ENCODE assay signal across 1 cellular context in the genomic region with DNA sequence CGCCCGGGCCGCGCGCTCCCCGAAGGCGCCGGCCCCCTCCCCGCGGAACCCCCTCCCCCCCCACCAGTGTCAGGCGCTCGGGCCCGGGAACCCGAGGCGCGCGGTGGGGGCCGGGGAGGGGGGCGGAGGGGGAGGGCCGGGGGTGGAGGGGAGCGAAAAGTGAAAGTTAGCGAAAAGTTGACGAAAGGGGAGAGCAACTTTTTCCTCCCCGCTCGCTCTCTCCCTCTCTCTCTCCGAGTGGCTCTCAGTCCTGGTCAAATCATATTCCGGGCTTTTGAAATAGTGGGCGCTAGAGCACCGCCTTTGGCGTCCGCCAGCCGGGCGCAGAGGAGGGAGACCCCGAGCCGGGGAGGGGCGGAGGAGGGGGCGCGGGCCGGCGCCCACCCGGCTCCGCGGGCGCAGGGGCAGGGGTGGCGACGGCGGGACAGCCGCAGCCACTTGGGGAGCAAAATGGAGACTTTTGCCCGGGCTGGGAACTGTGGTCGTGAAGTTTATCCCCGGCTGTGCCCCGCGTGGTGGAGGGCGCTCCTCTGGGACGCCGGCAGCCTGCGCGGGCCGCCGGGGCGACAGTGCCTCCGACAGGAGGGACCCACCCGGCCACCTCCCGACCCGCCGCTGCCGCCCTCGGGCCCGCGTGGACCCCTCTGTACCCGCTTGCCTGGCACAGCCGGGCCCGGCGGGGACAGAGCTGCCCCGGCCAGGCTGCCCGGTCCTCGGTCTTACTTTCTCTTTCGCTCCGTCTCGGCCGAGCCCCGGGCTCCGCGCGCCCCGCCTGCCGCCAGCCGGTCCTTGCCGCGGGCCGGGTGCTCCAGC.
TF ChIP-seq lines count a peak whose summit lies in the region.

No MANE protein-coding gene starts in this region.

TF ChIP-seq in HepG2, 621 proteins besides CTCF, POLR2A, EP300 and RAD21 (continued from another document):
- TF ChIP-seq, protein P1, sequence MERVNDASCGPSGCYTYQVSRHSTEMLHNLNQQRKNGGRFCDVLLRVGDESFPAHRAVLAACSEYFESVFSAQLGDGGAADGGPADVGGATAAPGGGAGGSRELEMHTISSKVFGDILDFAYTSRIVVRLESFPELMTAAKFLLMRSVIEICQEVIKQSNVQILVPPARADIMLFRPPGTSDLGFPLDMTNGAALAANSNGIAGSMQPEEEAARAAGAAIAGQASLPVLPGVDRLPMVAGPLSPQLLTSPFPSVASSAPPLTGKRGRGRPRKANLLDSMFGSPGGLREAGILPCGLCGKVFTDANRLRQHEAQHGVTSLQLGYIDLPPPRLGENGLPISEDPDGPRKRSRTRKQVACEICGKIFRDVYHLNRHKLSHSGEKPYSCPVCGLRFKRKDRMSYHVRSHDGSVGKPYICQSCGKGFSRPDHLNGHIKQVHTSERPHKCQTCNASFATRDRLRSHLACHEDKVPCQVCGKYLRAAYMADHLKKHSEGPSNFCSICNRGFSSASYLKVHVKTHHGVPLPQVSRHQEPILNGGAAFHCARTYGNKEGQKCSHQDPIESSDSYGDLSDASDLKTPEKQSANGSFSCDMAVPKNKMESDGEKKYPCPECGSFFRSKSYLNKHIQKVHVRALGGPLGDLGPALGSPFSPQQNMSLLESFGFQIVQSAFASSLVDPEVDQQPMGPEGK (CRISPR knock-in tag; IDR thresholded peaks at IDR 0.05) = 0 out of 2 replicates have a peak, but pooled peaks have one; percentile 32
- TF ChIP-seq SIN3A (IDR thresholded peaks at IDR 0.05; ENCODE audit: borderline replicate concordance, low read depth, low read length) (no peak), ZNF251 (CRISPR knock-in tag; IDR thresholded peaks at IDR 0.05) (no peak), ZBTB7A (CRISPR knock-in tag; IDR thresholded peaks at IDR 0.05) (peak; percentile 66), TBL1XR1 (IDR thresholded peaks at IDR 0.05; ENCODE audit: borderline replicate concordance, low read length, partially characterized antibody) (no peak), STAT5B (CRISPR knock-in tag; IDR thresholded peaks at IDR 0.05) (no peak), MAFF (IDR thresholded peaks at IDR 0.05; ENCODE audit: low read depth, low read length) (no peak), ZMYM4 (CRISPR knock-in tag; IDR thresholded peaks at IDR 0.05) (no peak), CBX2 (IDR thresholded peaks at IDR 0.05; ENCODE audit: low read depth, low read length) (no peak), CBX2 (CRISPR knock-in tag; IDR thresholded peaks at IDR 0.05; ENCODE audit: low read depth) (no peak), JUNB (CRISPR knock-in tag; IDR thresholded peaks at IDR 0.05; ENCODE audit: borderline replicate concordance) (no peak), BRCA1 (CRISPR knock-in tag; IDR thresholded peaks at IDR 0.05) (no peak), KAT7 (CRISPR knock-in tag; IDR thresholded peaks at IDR 0.05; ENCODE audit: borderline replicate concordance) (no peak), TRIM24 (CRISPR knock-in tag; IDR thresholded peaks at IDR 0.05) (no peak), MED13 (CRISPR knock-in tag; IDR thresholded peaks at IDR 0.05) (no peak), ZNF703 (CRISPR knock-in tag; IDR thresholded peaks at IDR 0.05; ENCODE audit: borderline replicate concordance) (no peak), NR2C2 (CRISPR knock-in tag; IDR thresholded peaks at IDR 0.05; ENCODE audit: borderline replicate concordance) (no peak), ZFAT (CRISPR knock-in tag; conservative IDR thresholded peaks at IDR 0.05) (no peak), NCOA2 (CRISPR knock-in tag; IDR thresholded peaks at IDR 0.05) (no peak), PCBP2 (optimal IDR thresholded peaks at IDR 0.05; ENCODE audit: low read depth, low read length, poor library complexity, severe bottlenecking) (no peak), KDM6A (CRISPR knock-in tag; IDR thresholded peaks at IDR 0.05; ENCODE audit: low read depth) (no peak), PITX1 (CRISPR knock-in tag; IDR thresholded peaks at IDR 0.05) (no peak), BORCS8-MEF2B (CRISPR knock-in tag; IDR thresholded peaks at IDR 0.05) (no peak), HOXA5 (CRISPR knock-in tag; IDR thresholded peaks at IDR 0.05) (no peak), U2AF2 (IDR thresholded peaks at IDR 0.05; ENCODE audit: low read depth, low read length) (no peak), ZNF12 (CRISPR knock-in tag; IDR thresholded peaks at IDR 0.05) (no peak), SETDB1 (CRISPR knock-in tag; IDR thresholded peaks at IDR 0.05; ENCODE audit: borderline replicate concordance) (no peak), RFXAP (CRISPR knock-in tag; IDR thresholded peaks at IDR 0.05; ENCODE audit: borderline replicate concordance) (no peak), ZNF550 (CRISPR knock-in tag; IDR thresholded peaks at IDR 0.05; ENCODE audit: borderline replicate concordance) (no peak), ZNF274 (CRISPR knock-in tag; IDR thresholded peaks at IDR 0.05) (no peak), ZNF510 (CRISPR knock-in tag; IDR thresholded peaks at IDR 0.05; ENCODE audit: low read depth) (no peak), SP140L (CRISPR knock-in tag; IDR thresholded peaks at IDR 0.05; ENCODE audit: borderline replicate concordance) (no peak)
- TF ChIP-seq, protein P2, sequence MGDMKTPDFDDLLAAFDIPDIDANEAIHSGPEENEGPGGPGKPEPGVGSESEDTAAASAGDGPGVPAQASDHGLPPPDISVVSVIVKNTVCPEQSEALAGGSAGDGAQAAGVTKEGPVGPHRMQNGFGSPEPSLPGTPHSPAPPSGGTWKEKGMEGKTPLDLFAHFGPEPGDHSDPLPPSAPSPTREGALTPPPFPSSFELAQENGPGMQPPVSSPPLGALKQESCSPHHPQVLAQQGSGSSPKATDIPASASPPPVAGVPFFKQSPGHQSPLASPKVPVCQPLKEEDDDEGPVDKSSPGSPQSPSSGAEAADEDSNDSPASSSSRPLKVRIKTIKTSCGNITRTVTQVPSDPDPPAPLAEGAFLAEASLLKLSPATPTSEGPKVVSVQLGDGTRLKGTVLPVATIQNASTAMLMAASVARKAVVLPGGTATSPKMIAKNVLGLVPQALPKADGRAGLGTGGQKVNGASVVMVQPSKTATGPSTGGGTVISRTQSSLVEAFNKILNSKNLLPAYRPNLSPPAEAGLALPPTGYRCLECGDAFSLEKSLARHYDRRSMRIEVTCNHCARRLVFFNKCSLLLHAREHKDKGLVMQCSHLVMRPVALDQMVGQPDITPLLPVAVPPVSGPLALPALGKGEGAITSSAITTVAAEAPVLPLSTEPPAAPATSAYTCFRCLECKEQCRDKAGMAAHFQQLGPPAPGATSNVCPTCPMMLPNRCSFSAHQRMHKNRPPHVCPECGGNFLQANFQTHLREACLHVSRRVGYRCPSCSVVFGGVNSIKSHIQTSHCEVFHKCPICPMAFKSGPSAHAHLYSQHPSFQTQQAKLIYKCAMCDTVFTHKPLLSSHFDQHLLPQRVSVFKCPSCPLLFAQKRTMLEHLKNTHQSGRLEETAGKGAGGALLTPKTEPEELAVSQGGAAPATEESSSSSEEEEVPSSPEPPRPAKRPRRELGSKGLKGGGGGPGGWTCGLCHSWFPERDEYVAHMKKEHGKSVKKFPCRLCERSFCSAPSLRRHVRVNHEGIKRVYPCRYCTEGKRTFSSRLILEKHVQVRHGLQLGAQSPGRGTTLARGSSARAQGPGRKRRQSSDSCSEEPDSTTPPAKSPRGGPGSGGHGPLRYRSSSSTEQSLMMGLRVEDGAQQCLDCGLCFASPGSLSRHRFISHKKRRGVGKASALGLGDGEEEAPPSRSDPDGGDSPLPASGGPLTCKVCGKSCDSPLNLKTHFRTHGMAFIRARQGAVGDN (CRISPR knock-in tag; IDR thresholded peaks at IDR 0.05) = peak; percentile 54
- TF ChIP-seq, protein P3, sequence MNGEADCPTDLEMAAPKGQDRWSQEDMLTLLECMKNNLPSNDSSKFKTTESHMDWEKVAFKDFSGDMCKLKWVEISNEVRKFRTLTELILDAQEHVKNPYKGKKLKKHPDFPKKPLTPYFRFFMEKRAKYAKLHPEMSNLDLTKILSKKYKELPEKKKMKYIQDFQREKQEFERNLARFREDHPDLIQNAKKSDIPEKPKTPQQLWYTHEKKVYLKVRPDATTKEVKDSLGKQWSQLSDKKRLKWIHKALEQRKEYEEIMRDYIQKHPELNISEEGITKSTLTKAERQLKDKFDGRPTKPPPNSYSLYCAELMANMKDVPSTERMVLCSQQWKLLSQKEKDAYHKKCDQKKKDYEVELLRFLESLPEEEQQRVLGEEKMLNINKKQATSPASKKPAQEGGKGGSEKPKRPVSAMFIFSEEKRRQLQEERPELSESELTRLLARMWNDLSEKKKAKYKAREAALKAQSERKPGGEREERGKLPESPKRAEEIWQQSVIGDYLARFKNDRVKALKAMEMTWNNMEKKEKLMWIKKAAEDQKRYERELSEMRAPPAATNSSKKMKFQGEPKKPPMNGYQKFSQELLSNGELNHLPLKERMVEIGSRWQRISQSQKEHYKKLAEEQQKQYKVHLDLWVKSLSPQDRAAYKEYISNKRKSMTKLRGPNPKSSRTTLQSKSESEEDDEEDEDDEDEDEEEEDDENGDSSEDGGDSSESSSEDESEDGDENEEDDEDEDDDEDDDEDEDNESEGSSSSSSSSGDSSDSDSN (CRISPR knock-in tag; IDR thresholded peaks at IDR 0.05) = peak; percentile 18; the same call in 1 of the 2 replicates
- TF ChIP-seq, protein P4, sequence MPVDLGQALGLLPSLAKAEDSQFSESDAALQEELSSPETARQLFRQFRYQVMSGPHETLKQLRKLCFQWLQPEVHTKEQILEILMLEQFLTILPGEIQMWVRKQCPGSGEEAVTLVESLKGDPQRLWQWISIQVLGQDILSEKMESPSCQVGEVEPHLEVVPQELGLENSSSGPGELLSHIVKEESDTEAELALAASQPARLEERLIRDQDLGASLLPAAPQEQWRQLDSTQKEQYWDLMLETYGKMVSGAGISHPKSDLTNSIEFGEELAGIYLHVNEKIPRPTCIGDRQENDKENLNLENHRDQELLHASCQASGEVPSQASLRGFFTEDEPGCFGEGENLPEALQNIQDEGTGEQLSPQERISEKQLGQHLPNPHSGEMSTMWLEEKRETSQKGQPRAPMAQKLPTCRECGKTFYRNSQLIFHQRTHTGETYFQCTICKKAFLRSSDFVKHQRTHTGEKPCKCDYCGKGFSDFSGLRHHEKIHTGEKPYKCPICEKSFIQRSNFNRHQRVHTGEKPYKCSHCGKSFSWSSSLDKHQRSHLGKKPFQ (CRISPR knock-in tag; IDR thresholded peaks at IDR 0.05; ENCODE audit: insufficient replicate concordance) = no peak
- TF ChIP-seq, protein P5, sequence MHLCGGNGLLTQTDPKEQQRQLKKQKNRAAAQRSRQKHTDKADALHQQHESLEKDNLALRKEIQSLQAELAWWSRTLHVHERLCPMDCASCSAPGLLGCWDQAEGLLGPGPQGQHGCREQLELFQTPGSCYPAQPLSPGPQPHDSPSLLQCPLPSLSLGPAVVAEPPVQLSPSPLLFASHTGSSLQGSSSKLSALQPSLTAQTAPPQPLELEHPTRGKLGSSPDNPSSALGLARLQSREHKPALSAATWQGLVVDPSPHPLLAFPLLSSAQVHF (CRISPR knock-in tag; IDR thresholded peaks at IDR 0.05) = no peak
- TF ChIP-seq, protein P6, sequence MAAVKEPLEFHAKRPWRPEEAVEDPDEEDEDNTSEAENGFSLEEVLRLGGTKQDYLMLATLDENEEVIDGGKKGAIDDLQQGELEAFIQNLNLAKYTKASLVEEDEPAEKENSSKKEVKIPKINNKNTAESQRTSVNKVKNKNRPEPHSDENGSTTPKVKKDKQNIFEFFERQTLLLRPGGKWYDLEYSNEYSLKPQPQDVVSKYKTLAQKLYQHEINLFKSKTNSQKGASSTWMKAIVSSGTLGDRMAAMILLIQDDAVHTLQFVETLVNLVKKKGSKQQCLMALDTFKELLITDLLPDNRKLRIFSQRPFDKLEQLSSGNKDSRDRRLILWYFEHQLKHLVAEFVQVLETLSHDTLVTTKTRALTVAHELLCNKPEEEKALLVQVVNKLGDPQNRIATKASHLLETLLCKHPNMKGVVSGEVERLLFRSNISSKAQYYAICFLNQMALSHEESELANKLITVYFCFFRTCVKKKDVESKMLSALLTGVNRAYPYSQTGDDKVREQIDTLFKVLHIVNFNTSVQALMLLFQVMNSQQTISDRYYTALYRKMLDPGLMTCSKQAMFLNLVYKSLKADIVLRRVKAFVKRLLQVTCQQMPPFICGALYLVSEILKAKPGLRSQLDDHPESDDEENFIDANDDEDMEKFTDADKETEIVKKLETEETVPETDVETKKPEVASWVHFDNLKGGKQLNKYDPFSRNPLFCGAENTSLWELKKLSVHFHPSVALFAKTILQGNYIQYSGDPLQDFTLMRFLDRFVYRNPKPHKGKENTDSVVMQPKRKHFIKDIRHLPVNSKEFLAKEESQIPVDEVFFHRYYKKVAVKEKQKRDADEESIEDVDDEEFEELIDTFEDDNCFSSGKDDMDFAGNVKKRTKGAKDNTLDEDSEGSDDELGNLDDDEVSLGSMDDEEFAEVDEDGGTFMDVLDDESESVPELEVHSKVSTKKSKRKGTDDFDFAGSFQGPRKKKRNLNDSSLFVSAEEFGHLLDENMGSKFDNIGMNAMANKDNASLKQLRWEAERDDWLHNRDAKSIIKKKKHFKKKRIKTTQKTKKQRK (IDR thresholded peaks at IDR 0.05; ENCODE audit: low read length) = no peak
- TF ChIP-seq, protein P7, sequence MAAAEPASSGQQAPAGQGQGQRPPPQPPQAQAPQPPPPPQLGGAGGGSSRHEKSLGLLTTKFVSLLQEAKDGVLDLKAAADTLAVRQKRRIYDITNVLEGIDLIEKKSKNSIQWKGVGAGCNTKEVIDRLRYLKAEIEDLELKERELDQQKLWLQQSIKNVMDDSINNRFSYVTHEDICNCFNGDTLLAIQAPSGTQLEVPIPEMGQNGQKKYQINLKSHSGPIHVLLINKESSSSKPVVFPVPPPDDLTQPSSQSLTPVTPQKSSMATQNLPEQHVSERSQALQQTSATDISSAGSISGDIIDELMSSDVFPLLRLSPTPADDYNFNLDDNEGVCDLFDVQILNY (CRISPR knock-in tag; conservative IDR thresholded peaks at IDR 0.05) = no peak
